34 cellular contexts compared by ENCODE assay signal in genomic region chr3:130014526-130014925, GRCh38. TPM values are rescaled to one million over a fixed set of nuclear protein-coding genes. Genes with fewer than 3 reads are reported as not detected.
DNase-seq lines count a peak whose midpoint lies in the region; ATAC-seq and TF ChIP-seq lines count a peak whose summit lies in the region.
"Had no signal": no experiment of that assay in that cellular context is flagged by ENCODE, and none has a peak within 500 bp of the region (broad histone marks: within the 10 kb centered on the region; RNA-seq: fewer than 3 reads in every experiment).

No MANE protein-coding gene starts in this region.

- H3K4me3 ChIP-seq in AG04449 (ENCODE audit: low read depth, low read length), result no peak overlapping the region
- H3K4me3 ChIP-seq in MG63, result no peak overlapping the region
- no peak overlapping the region for H3K4me3 ChIP-seq in fibroblast of the aortic adventitia (ENCODE audit: low read depth, low read length)
- H3K4me3 ChIP-seq in suprapubic skin, result no peak overlapping the region
- H3K4me3 ChIP-seq: BLaER1, gastroesophageal sphincter, pancreas, smooth muscle cell, thoracic aorta had no signal

- no peak for TF ChIP-seq EP300 in suprapubic skin (IDR thresholded peaks at IDR 0.05)

- H3K27me3 ChIP-seq in MG63 (no peaks in the 10 kb centered on the region), suprapubic skin (peaks cover 13% of the 10 kb centered on the region)
- H3K27me3 ChIP-seq: BLaER1, pancreas had no signal

- H3K4me1 ChIP-seq in suprapubic skin, result no peaks in the 10 kb centered on the region
- H3K4me1 ChIP-seq: BLaER1, gastroesophageal sphincter, pancreas had no signal

- TF ChIP-seq CTCF in AG04449 (IDR thresholded peaks at IDR 0.05; ENCODE audit: insufficient read depth, low read length, missing control alignments), result no peak
- no peak for TF ChIP-seq CTCF in fibroblast of the aortic adventitia (IDR thresholded peaks at IDR 0.05; ENCODE audit: insufficient read depth, low read length)
- TF ChIP-seq CTCF in suprapubic skin (IDR thresholded peaks at IDR 0.05), result no peak

- peak; percentile 24 for DNase-seq in AG04449 (ENCODE audit: low read depth, low spot score)
- peak; percentile 42 for DNase-seq in GM03348 (ENCODE audit: low spot score)
- peak; percentile 79 for DNase-seq in MG63
- peak; percentile 78 for DNase-seq in fibroblast of the aortic adventitia (ENCODE audit: low read depth)
- no peak for DNase-seq in hippocampal formation (lab: John Stamatoyannopoulos, UW)
- no peak for DNase-seq in AML-193 (lab: John Stamatoyannopoulos, UW)
- DNase-seq in suprapubic skin (ENCODE audit: low spot score in 2 of 2), result no peak
- DNase-seq: 8988T; activated CD4-positive, CD25-positive, alpha-beta regulatory T cell; activated CD8-positive, alpha-beta memory T cell treated with anti-CD3 and anti-CD28 coated beads, Interleukin-2, amount 10 ng/mL, durations not matched to agents 7 days and 5 days; activated gamma-delta T cell treated with Interleukin-2 at 50 U/mL for 16 hours; activated naive CD8-positive, alpha-beta T cell treated with anti-CD3 and anti-CD28 coated beads, Interleukin-2, amount 10 ng/mL, durations not matched to agents 7 days and 5 days; activated T-cell treated with anti-CD3 and anti-CD28 coated beads, Interleukin-2, amount 50 U/mL, for 4 hours; dermis blood vessel endothelial cell; DMS 273 treated with DMSO at 0.1 percent for 48 hours; endodermal cell; H9; immature natural killer cell; left colon; mammary epithelial cell; NCI-H1105; NCI-H1930; NCI-H524; NK-92 treated with Interleukin-12 subunit alpha and Interleukin-12 subunit beta, amount 100 ng/mL, for 24 hours; pancreas; PC-3; retina; stimulated activated naive CD4-positive, alpha-beta T cell treated with Interleukin-2 at 50 U/mL for 16 hours had no signal

- 63% methylated on average over 11 of the region's 11 CpGs for WGBS in suprapubic skin

- CTCF ChIA-PET in AG04449 (lab: Yijun Ruan, JAX), result interaction anchor here (1.5 kb wide), 1 partner anchor 11 kb away, joined by 10 read pairs; no protein-coding TSS in a partner anchor

- POLR2A ChIA-PET in AG04449 (lab: Yijun Ruan, JAX), result no interaction called here

- H3K9me3 ChIP-seq in MG63 (no peaks in the 10 kb centered on the region), suprapubic skin (no peaks in the 10 kb centered on the region)
- H3K9me3 ChIP-seq: BLaER1, gastroesophageal sphincter, pancreas, thoracic aorta had no signal

- H3K27ac ChIP-seq in suprapubic skin, result no peak overlapping the region
- H3K27ac ChIP-seq: BLaER1, gastroesophageal sphincter, pancreas, thoracic aorta had no signal

- no peak for ATAC-seq in HG03025 (IDR thresholded peaks at IDR 0.05; ENCODE audit: low FRiP score, unreplicated experiment)
- ATAC-seq: activated CD8-positive, alpha-beta memory T cell treated with anti-CD3 and anti-CD28 coated beads, Interleukin-2, amount 10 ng/mL, durations not matched to agents 7 days and 5 days; activated T-cell treated with anti-CD3 and anti-CD28 coated beads, Interleukin-2, amount 50 U/mL, for 4 hours; gastroesophageal sphincter; left colon; pancreas; PC-3 had no signal

- H3K36me3 ChIP-seq in MG63 (no peaks in the 10 kb centered on the region), suprapubic skin (no peaks in the 10 kb centered on the region)
- H3K36me3 ChIP-seq: BLaER1, gastroesophageal sphincter, pancreas, thoracic aorta had no signal

- TF ChIP-seq POLR2A in suprapubic skin (IDR thresholded peaks at IDR 0.05), result no peak

RNA-seq across cellular contexts. Expression of gene TRH, which starts 40.0 kb away (rescaled TPM):
- total RNA-seq in MG63 (2014; rRNA removed; shearing (Covaris generic); ENCODE audit: low replicate concordance), result not detected in 2 replicates
- total RNA-seq in fibroblast of the aortic adventitia (ENCODE audit: low replicate concordance) (2.5 TPM in 1 of 2 replicates, not detected in the other), suprapubic skin (not detected)
- total RNA-seq: activated CD8-positive, alpha-beta memory T cell treated with anti-CD3 and anti-CD28 coated beads, Interleukin-2, amount 10 ng/mL, durations not matched to agents 7 days and 5 days; activated naive CD8-positive, alpha-beta T cell treated with anti-CD3 and anti-CD28 coated beads, Interleukin-2, amount 10 ng/mL, durations not matched to agents 7 days and 5 days; activated T-cell treated with anti-CD3 and anti-CD28 coated beads, Interleukin-2, amount 50 U/mL, for 4 hours; dermis blood vessel endothelial cell; H9; left colon; mammary epithelial cell; pancreas; PC-3; smooth muscle cell; T-helper 1 cell treated with Interleukin-12 subunit alpha and Interleukin-12 subunit beta and Interleukin-4 antibody, amounts not matched to agents 30 ng/mL and 1 ng/mL, for 36 hours; thoracic aorta had no signal

Comparison
In these comparisons a context has a peak if more than half of its experiments do, and no peak if none do; other contexts are left out.
1. DNase-seq: peak in AG04449 (single experiment), GM03348 (single experiment), MG63 (single experiment) and fibroblast of the aortic adventitia (single experiment); none in hippocampal formation (0 of 2), AML-193 (0 of 2) and suprapubic skin (0 of 2).